In the genomic region with DNA sequence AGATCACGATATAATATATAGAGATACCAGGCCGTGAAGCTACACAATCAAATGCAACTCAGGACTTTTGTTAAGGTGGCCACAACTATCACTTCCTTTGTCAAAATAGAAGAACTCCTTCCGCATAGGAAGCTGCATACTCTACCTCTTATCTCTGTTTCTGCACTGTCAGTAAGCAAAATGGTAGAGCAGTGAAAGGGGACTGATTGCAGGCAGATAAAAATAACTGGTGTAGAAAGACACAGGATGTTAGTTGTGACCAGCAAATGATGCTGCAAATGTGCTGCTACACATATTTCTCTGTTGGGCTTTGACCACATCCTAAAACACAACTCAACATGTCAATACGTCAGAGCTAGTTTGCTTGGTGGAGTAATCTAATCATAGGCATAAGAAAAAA, we compare ENCODE assay signal across 14 cellular contexts. TPM values are rescaled to one million over a fixed set of nuclear protein-coding genes. Genes with fewer than 3 reads are reported as not detected.
A peak's percentile ranks its signal among the peaks of the same experiment; 100 is the strongest.
DNase-seq lines count a peak whose midpoint lies in the region; ATAC-seq, FAIRE-seq and TF ChIP-seq lines count a peak whose summit lies in the region.
"Had no signal": no experiment of that assay in that cellular context is flagged by ENCODE, and none has a peak within 500 bp of the region (broad histone marks: within the 10 kb centered on the region; RNA-seq: fewer than 3 reads in every experiment).

No MANE protein-coding gene starts in this region.

- H3K9me3 ChIP-seq in CD8-positive, alpha-beta T cell (ENCODE audit: low read length), result no peaks in the 10 kb centered on the region
- no peaks in the 10 kb centered on the region for H3K9me3 ChIP-seq in H1 (ENCODE audit: insufficient read depth in 2 of 2, low read depth in 1 of 2, low read length in 1 of 2)
- H3K9me3 ChIP-seq: breast epithelium, pancreas had no signal

- no peak for TF ChIP-seq EP300 in H1 (IDR thresholded peaks at IDR 0.05; ENCODE audit: borderline replicate concordance in 1 of 2, low read depth in 2 of 2, low read length in 2 of 2)

- H3K27me3 Mint-ChIP-seq in CD8-positive, alpha-beta T cell (ENCODE audit: low read depth), result no peaks in the 10 kb centered on the region
- H3K27me3 Mint-ChIP-seq: stimulated activated naive B cell treated with anti-CD40 and anti-IgM and Interleukin-4, amounts not matched to agents 10 μg/mL and 1 μg/mL and 100 μg/mL, for 72 hours had no signal

- no peak overlapping the region for H2BK15ac ChIP-seq in H1 (ENCODE audit: low read length)

- no peak overlapping the region for H3K56ac ChIP-seq in H1 (replicated peaks; ENCODE audit: insufficient read length, low read depth, low read length)

- POLR2A ChIA-PET in CD8-positive, alpha-beta T cell (lab: Charles Lee), result interaction anchor here (0.6 to 3.1 kb wide), 10 partner anchors 12 to 216 kb away, joined by 3 to 13 read pairs (median 4); a partner anchor contains a TSS
- POLR2A ChIA-PET in H1 (lab: Charles Lee; ENCODE audit: partially characterized antibody), result no interaction called here

- intact Hi-C loops in CD8-positive, alpha-beta T cell (cut with DNase I, micrococcal nuclease), result loop anchor here in 1 of 2 experiments (1.0 to 5.0 kb wide), 3 partner anchors 12 to 39 kb away; no protein-coding TSS in a partner anchor

- CTCF ChIA-PET in CD8-positive, alpha-beta T cell (lab: Charles Lee), result interaction anchor here (0.8 to 3.3 kb wide), 3 partner anchors 12 to 145 kb away, joined by 3 to 14 read pairs (median 3); no protein-coding TSS in a partner anchor
- CTCF ChIA-PET in H1 (lab: Charles Lee; ENCODE audit: partially characterized antibody), result interaction anchor here (2.2 kb wide), 1 partner anchor 13 kb away, joined by 8 read pairs; no protein-coding TSS in a partner anchor

- no peaks in the 10 kb centered on the region for H3K79me2 ChIP-seq in H1 (ENCODE audit: control insufficient read depth in 1 of 2, insufficient read depth in 2 of 2, low read length in 2 of 2)
- H3K79me2 ChIP-seq: hepatocyte had no signal

- no peaks in the 10 kb centered on the region for H3K79me1 ChIP-seq in H1 (ENCODE audit: low read depth, low read length)

- H3K18ac ChIP-seq in H1 (ENCODE audit: extremely low read depth, low read length), result no peak overlapping the region

- no peak overlapping the region for H2AK5ac ChIP-seq in H1 (ENCODE audit: low read depth, low read length)

- H3K36me3 ChIP-seq in CD8-positive, alpha-beta T cell (ENCODE audit: insufficient read depth, low read length), result no peaks in the 10 kb centered on the region
- H3K36me3 ChIP-seq in H1 (ENCODE audit: control insufficient read depth in 2 of 4, insufficient read depth in 4 of 4, low read length in 3 of 4), result no peaks in the 10 kb centered on the region
- H3K36me3 ChIP-seq: breast epithelium, pancreas had no signal

- no peak overlapping the region for H4K8ac ChIP-seq in H1 (ENCODE audit: extremely low read depth, insufficient read depth, low read length)

- no peaks in the 10 kb centered on the region for H4K20me1 ChIP-seq in H1 (replicated peaks in 1 of 2; ENCODE audit: control insufficient read depth in 1 of 2, insufficient read depth in 2 of 2, low read length in 2 of 2)

- H3K4me1 Mint-ChIP-seq in CD8-positive, alpha-beta T cell (ENCODE audit: low read depth), result peaks cover 26% of the 10 kb centered on the region
- H3K4me1 Mint-ChIP-seq: stimulated activated naive B cell treated with anti-CD40 and anti-IgM and Interleukin-4, amounts not matched to agents 10 μg/mL and 1 μg/mL and 100 μg/mL, for 72 hours had no signal

- H3K4me3 ChIP-seq in CD8-positive, alpha-beta T cell (ENCODE audit: low read depth, low read length), result no peak overlapping the region
- no peak overlapping the region for H3K4me3 ChIP-seq in H1 (ENCODE audit: extremely low read depth in 1 of 4, insufficient read depth in 2 of 4, low read depth in 3 of 4, low read length in 4 of 4)
- H3K4me3 ChIP-seq: breast epithelium, hepatocyte, pancreas had no signal

- FAIRE-seq in H1 (lab: Jason Lieb, UNC), result no peak
- FAIRE-seq: pancreas had no signal

- no peak overlapping the region for H3K4me2 ChIP-seq in H1 (ENCODE audit: insufficient read depth in 1 of 2, low read depth in 2 of 2, low read length in 2 of 2)
- H3K4me2 ChIP-seq: hepatocyte had no signal

- no peak overlapping the region for H4K5ac ChIP-seq in H1 (ENCODE audit: insufficient read length, low read depth, low read length)

- no peak overlapping the region for H3K14ac ChIP-seq in H1 (ENCODE audit: insufficient read length)

- peak overlapping the region; percentile 71 for H3K27ac Mint-ChIP-seq in CD8-positive, alpha-beta T cell
- H3K27ac Mint-ChIP-seq: stimulated activated naive B cell treated with anti-CD40 and anti-IgM and Interleukin-4, amounts not matched to agents 10 μg/mL and 1 μg/mL and 100 μg/mL, for 72 hours had no signal

- TF ChIP-seq RAD21 in H1 (IDR thresholded peaks at IDR 0.05 in 1 of 2, conservative IDR thresholded peaks at IDR 0.05 in 1 of 2; ENCODE audit: low read depth in 2 of 2, low read length in 2 of 2), result no peak

- no peak overlapping the region for H2BK5ac ChIP-seq in H1 (ENCODE audit: low read depth, low read length)

- H2BK20ac ChIP-seq in H1 (ENCODE audit: low read length), result no peak overlapping the region

- H3K23ac ChIP-seq in H1 (ENCODE audit: insufficient read length), result no peak overlapping the region

- H2AFZ ChIP-seq in H1 (ENCODE audit: low read length), result 0 out of 2 replicates have a peak overlapping the region, but pooled peaks have one; percentile 38
- H2AFZ ChIP-seq: hepatocyte had no signal

- H3K4me1 ChIP-seq in CD8-positive, alpha-beta T cell (ENCODE audit: insufficient read depth, low read length), result peaks cover 19% of the 10 kb centered on the region
- H3K4me1 ChIP-seq in H1 (replicated peaks in 1 of 4; ENCODE audit: control insufficient read depth in 3 of 4, insufficient read depth in 4 of 4, low read length in 3 of 4), result no peaks in the 10 kb centered on the region
- H3K4me1 ChIP-seq: breast epithelium, pancreas had no signal

- DNase-seq in CD8-positive, alpha-beta T cell, result peak in 3 of 7 experiments; percentile 24 to 49 (median 32)
- peak; percentile 28 for DNase-seq in OCI-M1 (lab: John Stamatoyannopoulos, UW)
- no peak for DNase-seq in H1 (ENCODE audit: low read depth in 1 of 2, low spot score in 2 of 2)
- DNase-seq in AML-193 (lab: John Stamatoyannopoulos, UW), result no peak
- no peak for DNase-seq in effector CD8-positive, alpha-beta T cell (lab: John Stamatoyannopoulos, UW)
- no peak for DNase-seq in activated effector memory CD4-positive, alpha-beta T cell treated with anti-CD3 and anti-CD28 coated beads, Interleukin-2, amount 50 U/mL, for 16 hours
- DNase-seq: pancreas; stimulated activated naive B cell treated with anti-CD40 and anti-IgM and Interleukin-4, amounts not matched to agents 10 μg/mL and 1 μg/mL and 100 μg/mL, for 72 hours had no signal

- H3K27ac ChIP-seq in CD8-positive, alpha-beta T cell (ENCODE audit: low read depth, low read length), result peak overlapping the region; percentile 25
- H3K27ac ChIP-seq in H1 (ENCODE audit: low read depth, low read length), result no peak overlapping the region
- H3K27ac ChIP-seq: breast epithelium, hepatocyte, pancreas had no signal

- peak overlapping the region; percentile 40 for H3K4me3 Mint-ChIP-seq in CD8-positive, alpha-beta T cell
- H3K4me3 Mint-ChIP-seq: stimulated activated naive B cell treated with anti-CD40 and anti-IgM and Interleukin-4, amounts not matched to agents 10 μg/mL and 1 μg/mL and 100 μg/mL, for 72 hours had no signal

- no peaks in the 10 kb centered on the region for H3K27me3 ChIP-seq in CD8-positive, alpha-beta T cell (ENCODE audit: insufficient read depth, low read length)
- H3K27me3 ChIP-seq in H1 (replicated peaks in 1 of 4; ENCODE audit: control insufficient read depth in 3 of 4, extremely low read depth in 1 of 4, insufficient read depth in 3 of 4, low read length in 3 of 4), result no peaks in the 10 kb centered on the region
- H3K27me3 ChIP-seq: breast epithelium, hepatocyte, pancreas had no signal

- ATAC-seq in CD8-positive, alpha-beta T cell, result peak; percentile 92
- peak; percentile 70 for ATAC-seq in GM18520 (IDR thresholded peaks at IDR 0.05; ENCODE audit: unreplicated experiment)
- ATAC-seq: pancreas; SK-N-SH treated with all-trans-retinoic acid at 6 μM for 48 hours; stimulated activated naive B cell treated with anti-CD40 and anti-IgM and Interleukin-4, amounts not matched to agents 10 μg/mL and 1 μg/mL and 100 μg/mL, for 72 hours had no signal

- H2BK12ac ChIP-seq in H1 (ENCODE audit: low read depth, low read length), result no peak overlapping the region

- H3K23me2 ChIP-seq in H1 (ENCODE audit: low read depth, low read length), result no peaks in the 10 kb centered on the region

- H3K9me3 Mint-ChIP-seq in CD8-positive, alpha-beta T cell, result peaks cover 14% of the 10 kb centered on the region

- no peak overlapping the region for H3K4ac ChIP-seq in H1 (replicated peaks; ENCODE audit: insufficient read length, low read depth, low read length)

- TF ChIP-seq CTCF in CD8-positive, alpha-beta T cell (IDR thresholded peaks at IDR 0.05), result no peak
- TF ChIP-seq CTCF in H1 (IDR thresholded peaks at IDR 0.05; ENCODE audit: control extremely low read depth in 1 of 3, insufficient read depth in 1 of 3, low read depth in 1 of 3, low read length in 3 of 3), result no peak

- no peak overlapping the region for H4K91ac ChIP-seq in H1 (replicated peaks; ENCODE audit: insufficient read length, low read length)

- 92% methylated on average over 4 of the region's 4 CpGs; no CpG with 5 or more reads in 1 of the 2 experiments for WGBS in H1 (ENCODE audit: extremely low coverage in 1 of 2, insufficient coverage in 1 of 2, insufficient read length in 1 of 2, insufficient replicate concordance in 2 of 2, low coverage in 1 of 2, low lambda C conversion rate in 2 of 2, missing lambda C conversion rate in 1 of 2), 2 experiments

- no peak overlapping the region for H2BK120ac ChIP-seq in H1 (replicated peaks; ENCODE audit: low read depth, low read length)

- TF ChIP-seq POLR2A in H1 (IDR thresholded peaks at IDR 0.05; ENCODE audit: control extremely low read depth in 1 of 2, low read depth in 2 of 2, low read length in 2 of 2), result no peak

- no peaks in the 10 kb centered on the region for H3K36me3 Mint-ChIP-seq in CD8-positive, alpha-beta T cell
- H3K36me3 Mint-ChIP-seq: stimulated activated naive B cell treated with anti-CD40 and anti-IgM and Interleukin-4, amounts not matched to agents 10 μg/mL and 1 μg/mL and 100 μg/mL, for 72 hours had no signal

- H3K9ac ChIP-seq in H1 (replicated peaks in 1 of 4; ENCODE audit: extremely low read depth in 1 of 4, low read depth in 3 of 4, low read length in 3 of 4), result no peak overlapping the region

RNA-seq across cellular contexts. Expression of a gene that starts 16.3 kb away (rescaled TPM):
- total RNA-seq in CD8-positive, alpha-beta T cell, result 10 to 100 TPM; 42.5 to 43.4 TPM
- total RNA-seq in H1 (2021; fragmentation: NEBNext Ultra II Directional; extraction: Animal tissue kit (Norgen Biotek cat#: 25700)), result not detected in 2 replicates
- polyA plus RNA-seq in H1 (2011; rRNA removed), result not detected in 2 replicates
- not detected for polyA plus RNA-seq in H1 (2011; cell fraction: cytosol; rRNA removed)
- polyA plus RNA-seq in H1 (2011; cell fraction: nucleus; rRNA removed), result not detected
- not detected in 4 replicates for polyA plus RNA-seq in H1 (2012, experiment 1 of 2)
- polyA plus RNA-seq in H1 (2012, experiment 2 of 2), result not detected
- polyA plus RNA-seq in H1 (2013, experiment 1 of 2), result not detected
- not detected for polyA plus RNA-seq in H1 (2013, experiment 2 of 2)
- not detected in 2 replicates for polyA minus RNA-seq in H1 (2011; rRNA and poly(A)+ RNA removed)
- not detected for polyA minus RNA-seq in H1 (2011; cell fraction: cytosol; rRNA and poly(A)+ RNA removed)
- not detected for polyA minus RNA-seq in H1 (2011; cell fraction: nucleus; rRNA and poly(A)+ RNA removed)
- total RNA-seq: hepatocyte, lung microvascular endothelial cell, MCF 10A had no signal
- polyA plus RNA-seq: hepatocyte, pancreas had no signal

RNA-seq across cellular contexts. Expression of a gene that starts 49.1 kb away (rescaled TPM):
- not detected for total RNA-seq in CD8-positive, alpha-beta T cell
- total RNA-seq in H1 (2021; fragmentation: NEBNext Ultra II Directional; extraction: Animal tissue kit (Norgen Biotek cat#: 25700)), result not detected in 2 replicates
- not detected in 2 replicates for polyA plus RNA-seq in H1 (2011; rRNA removed)
- polyA plus RNA-seq in H1 (2011; cell fraction: cytosol; rRNA removed), result not detected
- polyA plus RNA-seq in H1 (2011; cell fraction: nucleus; rRNA removed), result not detected
- polyA plus RNA-seq in H1 (2012, experiment 1 of 2), result not detected in 4 replicates
- polyA plus RNA-seq in H1 (2012, experiment 2 of 2), result not detected
- not detected for polyA plus RNA-seq in H1 (2013, experiment 1 of 2)
- polyA plus RNA-seq in H1 (2013, experiment 2 of 2), result not detected
- polyA minus RNA-seq in H1 (2011; rRNA and poly(A)+ RNA removed), result not detected in 2 replicates
- not detected for polyA minus RNA-seq in H1 (2011; cell fraction: cytosol; rRNA and poly(A)+ RNA removed)
- not detected for polyA minus RNA-seq in H1 (2011; cell fraction: nucleus; rRNA and poly(A)+ RNA removed)
- total RNA-seq: breast epithelium, hepatocyte, lung microvascular endothelial cell, MCF 10A, pancreas had no signal
- polyA plus RNA-seq: hepatocyte, pancreas had no signal

Comparison
In these comparisons a context has a peak if more than half of its experiments do, and no peak if none do; other contexts are left out.
1. RNA of a gene that starts 16.3 kb away (total RNA-seq): 42.5 to 43.4 TPM in CD8-positive, alpha-beta T cell; not detected in H1; every median in the first group is over 10 times any median in the second.